Comparison of ENCODE assay signal across 17 cellular contexts in genomic region chr1:226349081-226349480, GRCh38.
"Had no signal": no experiment of that assay in that cellular context is flagged by ENCODE, and none has a peak within 500 bp of the region (broad histone marks: within the 10 kb centered on the region; RNA-seq: fewer than 3 reads in every experiment).

No MANE protein-coding gene starts in this region.

- ATAC-seq: activated CD4-positive, alpha-beta T cell treated with anti-CD3 and anti-CD28 coated beads for 36 hours; left ventricle myocardium superior; stimulated activated effector memory CD8-positive, alpha-beta T cell treated with anti-CD3 and anti-CD28 coated beads, Interleukin-12 subunit alpha, Interleukin-12 subunit beta, amount 100 ng/mL, for 72 hours had no signal

- H3K27ac ChIP-seq: ascending aorta, prostate gland, WERI-Rb-1 had no signal

- FAIRE-seq: urothelium cell line had no signal

- H3K27me3 ChIP-seq: ascending aorta, breast epithelium had no signal

- H3K4me1 ChIP-seq: ascending aorta, breast epithelium, prostate gland had no signal

- H3K4me3 ChIP-seq: ascending aorta, breast epithelium, prostate gland had no signal

- H3K36me3 ChIP-seq: ascending aorta, breast epithelium, prostate gland, WERI-Rb-1 had no signal

- DNase-seq: activated CD4-positive, alpha-beta memory T cell treated with anti-CD3 and anti-CD28 coated beads, Interleukin-2, amount 10 ng/mL, durations not matched to agents 7 days and 5 days; activated CD4-positive, alpha-beta T cell treated with anti-CD3 and anti-CD28 coated beads for 36 hours; activated naive CD4-positive, alpha-beta T cell treated with anti-CD3 and anti-CD28 coated beads, Interleukin-2, amount 10 ng/mL, durations not matched to agents 7 days and 5 days; activated T-cell treated with anti-CD3 and anti-CD28 coated beads, Interleukin-2, amount 50 U/mL, for 24 hours; cerebellar nuclear complex; effector memory CD4-positive, alpha-beta T cell; foreskin fibroblast; hypothalamus; left ventricle myocardium superior; stimulated activated CD4-positive, alpha-beta T cell treated with anti-CD3 and anti-CD28 coated beads, Interleukin-12 subunit alpha, Interleukin-12 subunit beta, amount 100 ng/mL, for 4 hours; stimulated activated CD4-positive, alpha-beta T cell treated with anti-CD3 and anti-CD28 coated beads, Interleukin-2, amount 100 ng/mL, for 24 hours; WERI-Rb-1 had no signal

- H3K9me3 ChIP-seq: ascending aorta, breast epithelium, prostate gland had no signal
